ENCODE assay signal across 13 cellular contexts in genomic region chr6:35262596-35262995, GRCh38. TPM values are rescaled to one million over a fixed set of nuclear protein-coding genes. Genes with fewer than 3 reads are reported as not detected.
A peak's percentile ranks its signal among the peaks of the same experiment; 100 is the strongest.
DNase-seq lines count a peak whose midpoint lies in the region; ATAC-seq and TF ChIP-seq lines count a peak whose summit lies in the region.
"Had no signal": no experiment of that assay in that cellular context is flagged by ENCODE, and none has a peak within 500 bp of the region (broad histone marks: within the 10 kb centered on the region; RNA-seq: fewer than 3 reads in every experiment).

No MANE protein-coding gene starts in this region.

- H3K36me3 ChIP-seq in CD4-positive, alpha-beta memory T cell (ENCODE audit: insufficient read depth, low read length): no peaks in the 10 kb centered on the region
- H3K36me3 ChIP-seq in neural progenitor cell: no peaks in the 10 kb centered on the region
- H3K36me3 ChIP-seq: esophagus squamous epithelium, Peyer's patch had no signal

- no peak for TF ChIP-seq CTCF in neural progenitor cell (IDR thresholded peaks at IDR 0.05)

- POLR2A ChIA-PET in CD4-positive, alpha-beta memory T cell (lab: Charles Lee; ENCODE audit: partially characterized antibody): no interaction called here

- H3K27ac Mint-ChIP-seq in CD4-positive, alpha-beta memory T cell: peak overlapping the region in 6 of 7 donors; percentile 13 to 99 (median 73)
- no peak overlapping the region for H3K27ac Mint-ChIP-seq in neural progenitor cell

- peaks cover 8% of the 10 kb centered on the region for H4K20me1 ChIP-seq in neural progenitor cell (ENCODE audit: low read depth)

- H2AFZ ChIP-seq in neural progenitor cell (replicated peaks): no peak overlapping the region

- peaks cover 59% of the 10 kb centered on the region for H3K4me1 ChIP-seq in CD4-positive, alpha-beta memory T cell (ENCODE audit: insufficient read depth, low read length)
- peaks cover 28% of the 10 kb centered on the region for H3K4me1 ChIP-seq in neural progenitor cell

- ATAC-seq in HG02970 (IDR thresholded peaks at IDR 0.05; ENCODE audit: low FRiP score, unreplicated experiment) (no peak), HG03280 (IDR thresholded peaks at IDR 0.05; ENCODE audit: unreplicated experiment) (no peak), GM18870 (IDR thresholded peaks at IDR 0.05; ENCODE audit: unreplicated experiment) (no peak)

- H3K27me3 Mint-ChIP-seq in CD4-positive, alpha-beta memory T cell: no peaks in the 10 kb centered on the region
- H3K27me3 Mint-ChIP-seq in neural progenitor cell (ENCODE audit: insufficient read depth, low read depth): no peaks in the 10 kb centered on the region

- H3K4me3 Mint-ChIP-seq in CD4-positive, alpha-beta memory T cell: peak overlapping the region in 2 of 8 donors; percentile 32 to 52
- no peak overlapping the region for H3K4me3 Mint-ChIP-seq in neural progenitor cell

- no peaks in the 10 kb centered on the region for H3K9me3 ChIP-seq in CD4-positive, alpha-beta memory T cell (ENCODE audit: control insufficient read depth in 1 of 2, low read length in 2 of 2)
- H3K9me3 ChIP-seq in neural progenitor cell (ENCODE audit: low read depth): no peaks in the 10 kb centered on the region
- H3K9me3 ChIP-seq: esophagus squamous epithelium, Peyer's patch had no signal

- no peak overlapping the region for H3K4me2 ChIP-seq in neural progenitor cell

- peaks cover 45 to 68% (median 57%) of the 10 kb centered on the region in 4 donors for H3K4me1 Mint-ChIP-seq in CD4-positive, alpha-beta memory T cell
- peaks cover 28% of the 10 kb centered on the region for H3K4me1 Mint-ChIP-seq in neural progenitor cell

- H3F3A ChIP-seq in neural progenitor cell (ENCODE audit: low read depth): peaks cover 24% of the 10 kb centered on the region

- H3K9ac ChIP-seq in neural progenitor cell: peak overlapping the region; percentile 25

- intact Hi-C loops in CD4-positive, alpha-beta memory T cell (cut with micrococcal nuclease): no loop called here

- no peak overlapping the region for H3K27ac ChIP-seq in CD4-positive, alpha-beta memory T cell (ENCODE audit: low read depth, low read length)
- no peak overlapping the region for H3K27ac ChIP-seq in neural progenitor cell
- H3K27ac ChIP-seq: esophagus squamous epithelium, Peyer's patch had no signal

- no peak overlapping the region for H3K4me3 ChIP-seq in CD4-positive, alpha-beta memory T cell (ENCODE audit: low read length in 2 of 2)
- no peak overlapping the region for H3K4me3 ChIP-seq in neural progenitor cell
- H3K4me3 ChIP-seq: esophagus squamous epithelium, Peyer's patch had no signal

- H3K9me3 Mint-ChIP-seq in CD4-positive, alpha-beta memory T cell: peaks cover 0 to 2% (median 0%) of the 10 kb centered on the region in 8 donors
- no peaks in the 10 kb centered on the region for H3K9me3 Mint-ChIP-seq in neural progenitor cell

- peaks cover 25% of the 10 kb centered on the region for H3K79me2 ChIP-seq in neural progenitor cell (ENCODE audit: low read depth)

- peaks cover 2 to 12% of the 10 kb centered on the region in 2 donors for H3K36me3 Mint-ChIP-seq in CD4-positive, alpha-beta memory T cell
- H3K36me3 Mint-ChIP-seq in neural progenitor cell: peaks cover 2% of the 10 kb centered on the region

- no peak for DNase-seq in CD4-positive, alpha-beta memory T cell
- DNase-seq in HT1080 (ENCODE audit: low read depth) (peak; percentile 15), dedifferentiated amniotic fluid mesenchymal stem cell (ENCODE audit: extremely low spot score) (peak; percentile 33), neural progenitor cell (ENCODE audit: low spot score) (no peak)
- DNase-seq: activated naive CD4-positive, alpha-beta T cell; esophagus squamous epithelium; NCI-H1436 treated with DMSO at 0.1 percent for 48 hours; NCI-H446; Peyer's patch had no signal

- CTCF ChIA-PET in CD4-positive, alpha-beta memory T cell (lab: Charles Lee; ENCODE audit: partially characterized antibody): no interaction called here

- no peaks in the 10 kb centered on the region for H3K27me3 ChIP-seq in CD4-positive, alpha-beta memory T cell (ENCODE audit: insufficient read depth, low read length)
- no peaks in the 10 kb centered on the region for H3K27me3 ChIP-seq in neural progenitor cell
- H3K27me3 ChIP-seq: esophagus squamous epithelium, Peyer's patch had no signal

RNA-seq across cellular contexts. Expression of gene ZNF76, which starts 3.1 kb away (rescaled TPM):
- total RNA-seq in CD4-positive, alpha-beta memory T cell: 100 to 1,000 TPM in 1 of 2 experiments, 10 to 100 TPM in 1; 97.5 to 106 TPM
- 10 to 100 TPM; 26.3 to 31.5 TPM for polyA plus RNA-seq in CD4-positive, alpha-beta memory T cell
- total RNA-seq in HT1080 (2014; rRNA removed; shearing (Covaris generic)): 11.6 and 14.0 TPM in 2 replicates
- 12.7 and 13.3 TPM in 2 replicates for polyA plus RNA-seq in HT1080 (2015; cell fraction: cytosol; rRNA removed)
- 54.2 and 62.8 TPM in 2 replicates for polyA plus RNA-seq in HT1080 (2015; cell fraction: nucleus; rRNA removed)
- total RNA-seq in neural progenitor cell (ENCODE audit: low replicate concordance): 14.8 and 27.0 TPM in 2 replicates

RNA-seq across cellular contexts. Expression of gene DEF6, which starts 35.0 kb away (rescaled TPM):
- total RNA-seq in CD4-positive, alpha-beta memory T cell: 100 to 1,000 TPM; 231 to 236 TPM
- polyA plus RNA-seq in CD4-positive, alpha-beta memory T cell: 100 to 1,000 TPM in 1 of 2 donors, 10 to 100 TPM in 1; 77.3 to 171 TPM
- 8.9 and 9.1 TPM in 2 replicates for total RNA-seq in HT1080 (2014; rRNA removed; shearing (Covaris generic))
- 7.3 and 11.0 TPM in 2 replicates for polyA plus RNA-seq in HT1080 (2015; cell fraction: cytosol; rRNA removed)
- polyA plus RNA-seq in HT1080 (2015; cell fraction: nucleus; rRNA removed): 13.1 and 17.8 TPM in 2 replicates
- 0.17 and 0.19 TPM in 2 replicates for total RNA-seq in neural progenitor cell (ENCODE audit: low replicate concordance)

RNA-seq across cellular contexts. Expression of gene SCUBE3, which starts 48.8 kb away (rescaled TPM):
- total RNA-seq in CD4-positive, alpha-beta memory T cell: not detected
- under 1 TPM; 0.03 to 0.08 TPM for polyA plus RNA-seq in CD4-positive, alpha-beta memory T cell
- 0.84 and 1.0 TPM in 2 replicates for total RNA-seq in HT1080 (2014; rRNA removed; shearing (Covaris generic))
- 2.2 and 2.6 TPM in 2 replicates for polyA plus RNA-seq in HT1080 (2015; cell fraction: cytosol; rRNA removed)
- polyA plus RNA-seq in HT1080 (2015; cell fraction: nucleus; rRNA removed): 6.8 and 7.0 TPM in 2 replicates
- 9.0 and 11.4 TPM in 2 replicates for total RNA-seq in neural progenitor cell (ENCODE audit: low replicate concordance)
- total RNA-seq: Peyer's patch; T-helper 1 cell treated with Interleukin-12 subunit alpha and Interleukin-12 subunit beta and Interleukin-4 antibody, amounts not matched to agents 30 ng/mL and 1 ng/mL, for 36 hours had no signal

Comparison
In these comparisons a context has a peak if more than half of its experiments do, and no peak if none do; other contexts are left out.
1. DNase-seq: peak in HT1080 (single experiment) and dedifferentiated amniotic fluid mesenchymal stem cell (single experiment); none in CD4-positive, alpha-beta memory T cell (0 of 5) and neural progenitor cell (single experiment).
2. RNA of gene DEF6, which starts 35.0 kb away (total RNA-seq): 231 to 236 TPM in CD4-positive, alpha-beta memory T cell; 8.9 to 9.1 TPM in HT1080 and 0.17 to 0.19 TPM in neural progenitor cell; every median in the first group is over 10 times any median in the second.